In genomic region chr17:59963738-59964454, GRCh38 we compare ENCODE assay signal across 8 cellular contexts. TPM values are rescaled to one million over a fixed set of nuclear protein-coding genes. Genes with fewer than 3 reads are reported as not detected.
DNase-seq lines count a peak whose midpoint lies in the region; ATAC-seq and TF ChIP-seq lines count a peak whose summit lies in the region.

No MANE protein-coding gene starts in this region.

- peak overlapping the region; percentile 83 for H3K4me3 Mint-ChIP-seq in activated naive CD8-positive, alpha-beta T cell treated with anti-CD3 and anti-CD28 coated beads for 36 hours
- peak overlapping the region; percentile 85 for H3K4me3 Mint-ChIP-seq in osteocyte (ENCODE audit: unreplicated experiment)

- H3K36me3 ChIP-seq in BLaER1 treated with 17β-estradiol and CSF1 and Interleukin-3, amounts not matched to agents 10 nM and 100 nM: peaks cover 4 to 37% (median 19%) of the 10 kb centered on the region in 11 experiments; a peak in 19 of 22 replicates
- no peaks in the 10 kb centered on the region for H3K36me3 ChIP-seq in thyroid gland

- ATAC-seq in GM19455 (IDR thresholded peaks at IDR 0.05; ENCODE audit: unreplicated experiment): peak; percentile 44

- H3K4me1 ChIP-seq in BLaER1 treated with 17β-estradiol and CSF1 and Interleukin-3, amounts not matched to agents 10 nM and 100 nM: peaks cover 18 to 23% (median 22%) of the 10 kb centered on the region in 10 experiments
- peaks cover 7 to 19% of the 10 kb centered on the region in 2 donors for H3K4me1 ChIP-seq in thyroid gland

- H3K4me3 ChIP-seq in BLaER1 treated with 17β-estradiol and CSF1 and Interleukin-3, amounts not matched to agents 10 nM and 100 nM: peak overlapping the region; percentile 68 to 80 (median 74)
- peak overlapping the region; percentile 3 to 89 (median 82) for H3K4me3 ChIP-seq in thyroid gland (replicated peaks in 1 of 3)

- no peaks in the 10 kb centered on the region for H3K27me3 ChIP-seq in BLaER1 treated with 17β-estradiol and CSF1 and Interleukin-3, amounts not matched to agents 10 nM and 100 nM
- H3K27me3 ChIP-seq in thyroid gland: no peaks in the 10 kb centered on the region

- peak overlapping the region; percentile 81 to 95 (median 90) for H3K27ac ChIP-seq in BLaER1 treated with 17β-estradiol and CSF1 and Interleukin-3, amounts not matched to agents 10 nM and 100 nM
- H3K27ac ChIP-seq in thyroid gland: peak overlapping the region; percentile 82 to 95 (median 94)

- H3K27me3 Mint-ChIP-seq in activated naive CD8-positive, alpha-beta T cell treated with anti-CD3 and anti-CD28 coated beads for 36 hours: no peaks in the 10 kb centered on the region
- H3K27me3 Mint-ChIP-seq in osteocyte (ENCODE audit: unreplicated experiment): no peaks in the 10 kb centered on the region

- peaks cover 3% of the 10 kb centered on the region for H3K36me3 Mint-ChIP-seq in activated naive CD8-positive, alpha-beta T cell treated with anti-CD3 and anti-CD28 coated beads for 36 hours
- H3K36me3 Mint-ChIP-seq in osteocyte (ENCODE audit: unreplicated experiment): peaks cover 13% of the 10 kb centered on the region

- peaks cover 23% of the 10 kb centered on the region for H3K4me1 Mint-ChIP-seq in activated naive CD8-positive, alpha-beta T cell treated with anti-CD3 and anti-CD28 coated beads for 36 hours
- peaks cover 19% of the 10 kb centered on the region for H3K4me1 Mint-ChIP-seq in osteocyte (ENCODE audit: unreplicated experiment)

- WGBS in thyroid gland, 2 donors: 3% methylated on average over 21 of the region's 21 CpGs

- intact Hi-C loops in head of caudate nucleus (cut with DNase I): no loop called here
- intact Hi-C loops in thyroid gland (cut with DNase I): no loop called here

- no peak for TF ChIP-seq CTCF in osteocyte (IDR thresholded peaks at IDR 0.05)
- TF ChIP-seq CTCF in thyroid gland (IDR thresholded peaks at IDR 0.05): no peak

- no peaks in the 10 kb centered on the region for H3K9me3 ChIP-seq in BLaER1 treated with 17β-estradiol and CSF1 and Interleukin-3, amounts not matched to agents 10 nM and 100 nM (replicated peaks in 1 of 11)
- no peaks in the 10 kb centered on the region for H3K9me3 ChIP-seq in thyroid gland

- H4K20me1 ChIP-seq in BLaER1 treated with 17β-estradiol and CSF1 and Interleukin-3, amounts not matched to agents 10 nM and 100 nM: peaks cover 0 to 18% (median 8%) of the 10 kb centered on the region in 11 experiments; a peak in 9 of 22 replicates

- H3K9me3 Mint-ChIP-seq in activated naive CD8-positive, alpha-beta T cell treated with anti-CD3 and anti-CD28 coated beads for 36 hours: no peaks in the 10 kb centered on the region
- no peaks in the 10 kb centered on the region for H3K9me3 Mint-ChIP-seq in osteocyte (ENCODE audit: unreplicated experiment)

- DNase-seq in HS-5 (ENCODE audit: low read depth) (peak; percentile 14), RPMI8226 (peak; percentile 63), head of caudate nucleus (peak; percentile 19 to 74 (median 50)), osteocyte (ENCODE audit: extremely low spot score, unreplicated experiment) (peak; percentile 85), thyroid gland (peak; percentile 48 to 52)
- peak; percentile 48 for DNase-seq in activated naive CD8-positive, alpha-beta T cell treated with anti-CD3 and anti-CD28 coated beads for 36 hours

- H3K9ac ChIP-seq in BLaER1 treated with 17β-estradiol and CSF1 and Interleukin-3, amounts not matched to agents 10 nM and 100 nM: peak overlapping the region; percentile 84 to 95 (median 90)

- TF ChIP-seq POLR2A in thyroid gland (IDR thresholded peaks at IDR 0.05): no peak

- peak overlapping the region; percentile 73 to 93 (median 91) for H3K4me2 ChIP-seq in BLaER1 treated with 17β-estradiol and CSF1 and Interleukin-3, amounts not matched to agents 10 nM and 100 nM

- peak overlapping the region; percentile 89 for H3K27ac Mint-ChIP-seq in activated naive CD8-positive, alpha-beta T cell treated with anti-CD3 and anti-CD28 coated beads for 36 hours
- H3K27ac Mint-ChIP-seq in osteocyte (ENCODE audit: unreplicated experiment): peak overlapping the region; percentile 97

RNA-seq across cellular contexts. Expression of gene RNFT1, which starts 0.6 kb away (rescaled TPM):
- total RNA-seq in activated naive CD8-positive, alpha-beta T cell treated with anti-CD3 and anti-CD28 coated beads for 36 hours: 10 to 100 TPM; 19.1 to 20.1 TPM
- total RNA-seq in osteocyte: 26.8 and 27.0 TPM in 2 replicates
- 10 to 100 TPM; 13.2 to 28.0 (median 25.9) TPM for total RNA-seq in thyroid gland

Comparison
In these comparisons a context has a peak if more than half of its experiments do, and no peak if none do; other contexts are left out.
1. Peak in every context shown above with its lines: DNase-seq, ATAC-seq, H3K4me3 ChIP-seq and H3K27ac ChIP-seq.
2. DNase-seq: peak in every context shown above with its lines; median percentile 85 in osteocyte; 63 in RPMI8226; 50 in thyroid gland; 50 in head of caudate nucleus; 48 in activated naive CD8-positive, alpha-beta T cell treated with anti-CD3 and anti-CD28 coated beads for 36 hours; 14 in HS-5.